ENCODE assay signal across 1 cellular context in genomic region chr11:78601066-78601465, GRCh38.
TF ChIP-seq lines count a peak whose summit lies in the region.

No MANE protein-coding gene starts in this region.

TF ChIP-seq in HepG2, 621 proteins besides CTCF, POLR2A, EP300 and RAD21 (continued from another document):
- TF ChIP-seq ATF1 (CRISPR knock-in tag; IDR thresholded peaks at IDR 0.05): 0 out of 2 replicates have a peak, but pooled peaks have one; percentile 32
- TF ChIP-seq AHDC1 (CRISPR knock-in tag; IDR thresholded peaks at IDR 0.05; ENCODE audit: borderline replicate concordance): peak; percentile 98
- TF ChIP-seq ATF7 (IDR thresholded peaks at IDR 0.05): peak; percentile 98
- TF ChIP-seq ATF7 (CRISPR knock-in tag; IDR thresholded peaks at IDR 0.05): peak; percentile 71; the same call in 1 of the 2 replicates
